Comparison of ENCODE assay signal across 21 cellular contexts in genomic region chr21:46131721-46132651, GRCh38. TPM values are rescaled to one million over a fixed set of nuclear protein-coding genes. Genes with fewer than 3 reads are reported as not detected.
DNase-seq lines count a peak whose midpoint lies in the region; ATAC-seq and TF ChIP-seq lines count a peak whose summit lies in the region.
"Had no signal": no experiment of that assay in that cellular context is flagged by ENCODE, and none has a peak within 500 bp of the region (broad histone marks: within the 10 kb centered on the region; RNA-seq: fewer than 3 reads in every experiment).

No MANE protein-coding gene starts in this region.

- TF ChIP-seq POLR2A in heart left ventricle (IDR thresholded peaks at IDR 0.05): no peak

- no peak overlapping the region for H3K27ac Mint-ChIP-seq in activated naive CD4-positive, alpha-beta T cell treated with anti-CD3 and anti-CD28 coated beads, Interleukin-2, amount 10 ng/mL, durations not matched to agents 7 days and 5 days
- H3K27ac Mint-ChIP-seq in progenitor cell of endocrine pancreas: no peak overlapping the region
- H3K27ac Mint-ChIP-seq: B cell had no signal

- H3K4me1 Mint-ChIP-seq in activated naive CD4-positive, alpha-beta T cell treated with anti-CD3 and anti-CD28 coated beads, Interleukin-2, amount 10 ng/mL, durations not matched to agents 7 days and 5 days: no peaks in the 10 kb centered on the region
- H3K4me1 Mint-ChIP-seq in progenitor cell of endocrine pancreas (ENCODE audit: low read depth): no peaks in the 10 kb centered on the region
- H3K4me1 Mint-ChIP-seq: B cell had no signal

- no peaks in the 10 kb centered on the region for H3K9me3 ChIP-seq in heart left ventricle
- H3K9me3 ChIP-seq in left ventricle myocardium inferior (replicated peaks): no peaks in the 10 kb centered on the region
- no peaks in the 10 kb centered on the region for H3K9me3 ChIP-seq in lung (ENCODE audit: control insufficient read depth in 2 of 2, insufficient read depth in 1 of 2, low read length in 1 of 2)
- H3K9me3 ChIP-seq in upper lobe of right lung: no peaks in the 10 kb centered on the region
- H3K9me3 ChIP-seq: HAP-1 had no signal

- H3K27ac ChIP-seq in heart left ventricle: peak overlapping the region in 1 of 12 donors; percentile 17
- H3K27ac ChIP-seq in left ventricle myocardium inferior (replicated peaks): no peak overlapping the region
- H3K27ac ChIP-seq in lung (ENCODE audit: low read depth in 1 of 2, low read length in 1 of 2): no peak overlapping the region
- no peak overlapping the region for H3K27ac ChIP-seq in upper lobe of right lung

- H3K4me3 ChIP-seq in heart left ventricle (no peak overlapping the region), left ventricle myocardium inferior (no peak overlapping the region), lung (no peak overlapping the region), upper lobe of right lung (no peak overlapping the region)
- H3K4me3 ChIP-seq: HAP-1 had no signal

- DNase-seq in heart left ventricle: peak in 3 of 5 donors; percentile 30 to 66 (median 30)
- no peak for DNase-seq in left ventricle myocardium inferior
- DNase-seq in left ventricle myocardium superior: peak; percentile 43
- no peak for DNase-seq in lung (ENCODE audit: low spot score)
- no peak for DNase-seq in upper lobe of right lung
- no peak for DNase-seq in activated naive CD4-positive, alpha-beta T cell treated with anti-CD3 and anti-CD28 coated beads, Interleukin-2, amount 10 ng/mL, durations not matched to agents 7 days and 5 days
- no peak for DNase-seq in progenitor cell of endocrine pancreas (ENCODE audit: low spot score, unreplicated experiment)
- DNase-seq: DND-41; Karpas-422; NCI-H1436; NCI-H2029 treated with DMSO at 0.1 percent for 48 hours; NCI-H2171; NCI-H446; NK-92 treated with Interleukin-12 subunit alpha and Interleukin-12 subunit beta, amount 100 ng/mL, for 24 hours; SIG-M5 had no signal

- no peaks in the 10 kb centered on the region for H3K27me3 ChIP-seq in heart left ventricle
- no peaks in the 10 kb centered on the region for H3K27me3 ChIP-seq in left ventricle myocardium inferior (ENCODE audit: low read depth)
- H3K27me3 ChIP-seq in lung (ENCODE audit: control insufficient read depth, insufficient read depth): no peaks in the 10 kb centered on the region
- H3K27me3 ChIP-seq in upper lobe of right lung: no peaks in the 10 kb centered on the region

- no peak for ATAC-seq in heart left ventricle
- ATAC-seq in left ventricle myocardium superior: peak; percentile 0
- peak; percentile 7 for ATAC-seq in lung (ENCODE audit: insufficient read depth, low FRiP score)
- ATAC-seq in upper lobe of right lung: peak; percentile 3
- ATAC-seq in HG03108 (IDR thresholded peaks at IDR 0.05; ENCODE audit: unreplicated experiment): no peak

- TF ChIP-seq CTCF in heart left ventricle (IDR thresholded peaks at IDR 0.05) (no peak), left ventricle myocardium inferior (IDR thresholded peaks at IDR 0.05; ENCODE audit: borderline replicate concordance) (no peak), lung (IDR thresholded peaks at IDR 0.05; ENCODE audit: control extremely low read depth, extremely low read depth) (no peak), upper lobe of right lung (IDR thresholded peaks at IDR 0.05) (no peak), progenitor cell of endocrine pancreas (IDR thresholded peaks at IDR 0.05; ENCODE audit: unreplicated experiment) (no peak)

- no peaks in the 10 kb centered on the region for H3K36me3 Mint-ChIP-seq in activated naive CD4-positive, alpha-beta T cell treated with anti-CD3 and anti-CD28 coated beads, Interleukin-2, amount 10 ng/mL, durations not matched to agents 7 days and 5 days
- no peaks in the 10 kb centered on the region for H3K36me3 Mint-ChIP-seq in progenitor cell of endocrine pancreas (ENCODE audit: insufficient read depth)

- no peak overlapping the region for H3K4me3 Mint-ChIP-seq in activated naive CD4-positive, alpha-beta T cell treated with anti-CD3 and anti-CD28 coated beads, Interleukin-2, amount 10 ng/mL, durations not matched to agents 7 days and 5 days
- no peak overlapping the region for H3K4me3 Mint-ChIP-seq in progenitor cell of endocrine pancreas (ENCODE audit: low read depth)
- H3K4me3 Mint-ChIP-seq: B cell had no signal

- peaks cover 0 to 16% (median 4%) of the 10 kb centered on the region in 9 donors for H3K36me3 ChIP-seq in heart left ventricle
- H3K36me3 ChIP-seq in left ventricle myocardium inferior: peaks cover 5% of the 10 kb centered on the region
- H3K36me3 ChIP-seq in lung (ENCODE audit: control insufficient read depth in 2 of 2, insufficient read depth in 2 of 2, low read length in 2 of 2): no peaks in the 10 kb centered on the region
- H3K36me3 ChIP-seq in upper lobe of right lung: no peaks in the 10 kb centered on the region
- H3K36me3 ChIP-seq: HAP-1 had no signal

- H3K4me1 ChIP-seq in heart left ventricle: peaks cover 0 to 21% (median 5%) of the 10 kb centered on the region in 12 donors
- peaks cover 31% of the 10 kb centered on the region for H3K4me1 ChIP-seq in left ventricle myocardium inferior
- no peaks in the 10 kb centered on the region for H3K4me1 ChIP-seq in lung (ENCODE audit: control insufficient read depth in 2 of 2, insufficient read depth in 2 of 2, low read length in 2 of 2)
- no peaks in the 10 kb centered on the region for H3K4me1 ChIP-seq in upper lobe of right lung
- H3K4me1 ChIP-seq: HAP-1 had no signal

- H3K9me3 Mint-ChIP-seq in activated naive CD4-positive, alpha-beta T cell treated with anti-CD3 and anti-CD28 coated beads, Interleukin-2, amount 10 ng/mL, durations not matched to agents 7 days and 5 days: no peaks in the 10 kb centered on the region
- no peaks in the 10 kb centered on the region for H3K9me3 Mint-ChIP-seq in progenitor cell of endocrine pancreas (ENCODE audit: low read depth)

- CTCF ChIA-PET in activated naive CD4-positive, alpha-beta T cell treated with anti-CD3 and anti-CD28 coated beads, Interleukin-2, amount 10 ng/mL, durations not matched to agents 7 days and 5 days (lab: Charles Lee): no interaction called here

- no peaks in the 10 kb centered on the region for H3K27me3 Mint-ChIP-seq in activated naive CD4-positive, alpha-beta T cell treated with anti-CD3 and anti-CD28 coated beads, Interleukin-2, amount 10 ng/mL, durations not matched to agents 7 days and 5 days
- H3K27me3 Mint-ChIP-seq in progenitor cell of endocrine pancreas: no peaks in the 10 kb centered on the region

- WGBS in heart left ventricle, 4 donors: 95 to 96% (median 96%) methylated on average over 65 to 89 of the region's 89 CpGs
- 95 to 96% methylated on average over 89 of the region's 89 CpGs for WGBS in lung, 2 donors

- intact Hi-C loops in heart left ventricle (cut with DNase I) (no loop called here), left ventricle myocardium inferior (cut with micrococcal nuclease) (no loop called here), left ventricle myocardium superior (cut with micrococcal nuclease) (no loop called here), upper lobe of right lung (cut with DNase I) (no loop called here)

RNA-seq across cellular contexts. Expression of gene FTCD, which starts 23.4 kb away (rescaled TPM):
- 1 to 10 TPM in 5 of 9 donors, under 1 TPM in 3, not detected in 1; 0.31 to 3.1 (median 1.2) TPM for total RNA-seq in heart left ventricle
- polyA plus RNA-seq in heart left ventricle: 1 to 10 TPM in 1 of 2 donors, under 1 TPM in 1; 0.17 to 1.8 TPM
- 2.2 TPM for total RNA-seq in left ventricle myocardium inferior
- total RNA-seq in left ventricle myocardium superior: 1.5 TPM
- total RNA-seq in lung: under 1 TPM; 0.26 to 0.43 TPM
- polyA plus RNA-seq in lung: under 1 TPM; 0.03 to 0.14 TPM
- 0.46 TPM for total RNA-seq in upper lobe of right lung
- total RNA-seq in progenitor cell of endocrine pancreas: 48.4 and 49.3 TPM in 2 replicates
- total RNA-seq: MCF 10A had no signal

RNA-seq across cellular contexts. Expression of gene COL6A2, which starts 34.1 kb away (rescaled TPM):
- 100 to 1,000 TPM; 118 to 484 (median 158) TPM for total RNA-seq in heart left ventricle
- polyA plus RNA-seq in heart left ventricle: 100 to 1,000 TPM; 143 to 221 TPM
- 157 TPM for total RNA-seq in left ventricle myocardium inferior
- 196 TPM for total RNA-seq in left ventricle myocardium superior
- 100 to 1,000 TPM; 350 to 466 TPM for total RNA-seq in lung
- 100 to 1,000 TPM; 192 to 234 TPM for polyA plus RNA-seq in lung
- 269 TPM for total RNA-seq in upper lobe of right lung
- total RNA-seq in progenitor cell of endocrine pancreas: 32.0 and 38.6 TPM in 2 replicates
- total RNA-seq: HT-29, OCI-LY7 had no signal

RNA-seq across cellular contexts. Expression of gene SPATC1L, which starts 52.3 kb away (rescaled TPM):
- 10 to 100 TPM in 4 of 9 donors, 1 to 10 TPM in 5; 4.9 to 16.8 (median 8.4) TPM for total RNA-seq in heart left ventricle
- polyA plus RNA-seq in heart left ventricle: 10 to 100 TPM; 11.0 to 12.9 TPM
- 7.0 TPM for total RNA-seq in left ventricle myocardium inferior
- total RNA-seq in left ventricle myocardium superior: 12.0 TPM
- total RNA-seq in lung: 10 to 100 TPM; 10.6 to 15.6 TPM
- polyA plus RNA-seq in lung: 10 to 100 TPM in 1 of 2 donors, 1 to 10 TPM in 1; 6.6 to 11.3 TPM
- total RNA-seq in upper lobe of right lung: 4.7 TPM
- total RNA-seq in progenitor cell of endocrine pancreas: 31.4 and 32.8 TPM in 2 replicates

Comparison
In these comparisons a context has a peak if more than half of its experiments do, and no peak if none do; other contexts are left out.
1. ATAC-seq: peak in left ventricle myocardium superior (single experiment), lung (single experiment) and upper lobe of right lung (single experiment); none in heart left ventricle (0 of 4) and HG03108 (single experiment).
2. DNase-seq: peak in heart left ventricle (3 of 5) and left ventricle myocardium superior (single experiment); none in left ventricle myocardium inferior (single experiment), lung (single experiment), upper lobe of right lung (single experiment), activated naive CD4-positive, alpha-beta T cell treated with anti-CD3 and anti-CD28 coated beads, Interleukin-2, amount 10 ng/mL, durations not matched to agents 7 days and 5 days (single experiment) and progenitor cell of endocrine pancreas (single experiment).
3. RNA of gene FTCD, which starts 23.4 kb away (total RNA-seq): 48.4 to 49.3 TPM in progenitor cell of endocrine pancreas; 2.2 TPM in left ventricle myocardium inferior (single experiment), 1.5 TPM in left ventricle myocardium superior (single experiment), 0.31 to 3.1 TPM in heart left ventricle, 0.46 TPM in upper lobe of right lung (single experiment) and 0.26 to 0.43 TPM in lung; every median in the first group is over 10 times any median in the second.